9 cellular contexts compared by ENCODE assay signal in genomic region chr18:3995476-3996102, GRCh38.
DNase-seq lines count a peak whose midpoint lies in the region; ATAC-seq, FAIRE-seq and TF ChIP-seq lines count a peak whose summit lies in the region.
"Had no signal": no experiment of that assay in that cellular context is flagged by ENCODE, and none has a peak within 500 bp of the region (broad histone marks: within the 10 kb centered on the region; RNA-seq: fewer than 3 reads in every experiment).

No MANE protein-coding gene starts in this region.

- dilution Hi-C loops in keratinocyte (cut with MboI; ENCODE audit: extremely low pct_ligation_motif_present, low sequenced_read_pairs), result no loop called here

- no peak overlapping the region for H3K9ac ChIP-seq in GM23248
- no peak overlapping the region for H3K9ac ChIP-seq in keratinocyte (ENCODE audit: control insufficient read depth, extremely low read depth, insufficient read depth, low read length)

- no peak overlapping the region for H3K27ac ChIP-seq in GM23248
- no peak overlapping the region for H3K27ac ChIP-seq in keratinocyte (ENCODE audit: control insufficient read depth, insufficient read depth, low read length)
- H3K27ac ChIP-seq: SJSA1 had no signal

- no peak overlapping the region for H3K27ac Mint-ChIP-seq in T-helper 17 cell
- H3K27ac Mint-ChIP-seq in brain, result no peak overlapping the region

- H3K4me3 ChIP-seq in GM23248 (no peak overlapping the region), keratinocyte (ENCODE audit: control insufficient read depth in 2 of 3, extremely low read depth in 1 of 3, insufficient read depth in 2 of 3, low read depth in 1 of 3, low read length in 3 of 3) (no peak overlapping the region)
- H3K4me3 ChIP-seq: SJSA1 had no signal

- peak; percentile 37 for DNase-seq in DMS 273 treated with DMSO at 0.1 percent for 48 hours (lab: John Stamatoyannopoulos, UW)
- DNase-seq in GM23248, result peak; percentile 74
- DNase-seq in NCI-H1105 treated with DMSO at 0.1 percent for 48 hours (lab: John Stamatoyannopoulos, UW), result peak; percentile 32
- DNase-seq in T-helper 17 cell, result peak in 1 of 3 donors; percentile 34
- no peak for DNase-seq in keratinocyte (ENCODE audit: low read depth, low spot score)
- peak; percentile 35 for DNase-seq in stimulated activated CD4-positive, alpha-beta T cell treated with anti-CD3 and anti-CD28 coated beads, Interleukin-4, amount 100 ng/mL, for 1 hour
- no peak for DNase-seq in islet precursor cell

- FAIRE-seq in keratinocyte (lab: Jason Lieb, UNC), result no peak

- H3K27me3 Mint-ChIP-seq in T-helper 17 cell (peaks cover 7% of the 10 kb centered on the region), brain (no peaks in the 10 kb centered on the region)

- no peaks in the 10 kb centered on the region for H3K9me1 ChIP-seq in keratinocyte (ENCODE audit: control insufficient read depth, extremely low read depth, insufficient read depth, low read length)

- TF ChIP-seq CTCF in brain (conservative IDR thresholded peaks at IDR 0.05) (peak; percentile 75 to 88), keratinocyte (optimal IDR thresholded peaks at IDR 0.05 in 1 of 3, IDR thresholded peaks at IDR 0.05 in 1 of 3, conservative IDR thresholded peaks at IDR 0.05 in 1 of 3; ENCODE audit: extremely low read depth in 1 of 3, insufficient read depth in 2 of 3, low read length in 3 of 3) (peak; percentile 65 to 75 (median 70))

- H3F3A ChIP-seq in GM23248 (ENCODE audit: insufficient read depth), result no peaks in the 10 kb centered on the region

- WGBS in GM23248 (ENCODE audit: low coverage in 1 of 2, low lambda C conversion rate in 2 of 2, missing lambda C conversion rate in 2 of 2), 2 experiments, result 10% methylated on average over 8 of the region's 8 CpGs

- H3K9me2 ChIP-seq in GM23248 (ENCODE audit: insufficient read depth), result no peaks in the 10 kb centered on the region

- H3K36me3 ChIP-seq in GM23248 (ENCODE audit: low read depth) (no peaks in the 10 kb centered on the region), keratinocyte (ENCODE audit: control insufficient read depth in 2 of 2, extremely low read depth in 1 of 2, insufficient read depth in 2 of 2, low read length in 2 of 2) (no peaks in the 10 kb centered on the region)
- H3K36me3 ChIP-seq: SJSA1 had no signal

- no peaks in the 10 kb centered on the region for H4K20me1 ChIP-seq in GM23248 (ENCODE audit: insufficient read depth)
- H4K20me1 ChIP-seq in keratinocyte (ENCODE audit: control insufficient read depth, extremely low read depth, insufficient read depth, low read length), result no peaks in the 10 kb centered on the region

- H3K9me3 ChIP-seq in GM23248 (ENCODE audit: low read depth) (no peaks in the 10 kb centered on the region), T-helper 17 cell (ENCODE audit: control insufficient read depth, low read length, poor library complexity, severe bottlenecking) (no peaks in the 10 kb centered on the region), keratinocyte (ENCODE audit: control insufficient read depth, low read depth, low read length) (no peaks in the 10 kb centered on the region)
- H3K9me3 ChIP-seq: SJSA1 had no signal

- in situ Hi-C loops in GM23248 (cut with MboI), result loop anchor here (10.0 to 25.0 kb wide), 2 partner anchors 121 to 708 kb away; no protein-coding TSS in a partner anchor

- H3K4me1 ChIP-seq in GM23248 (ENCODE audit: insufficient read depth), result peaks cover 5% of the 10 kb centered on the region; the same call in 1 of the 2 replicates
- H3K4me1 ChIP-seq in keratinocyte (ENCODE audit: control insufficient read depth, extremely low read depth, insufficient read depth, low read length), result no peaks in the 10 kb centered on the region
- H3K4me1 ChIP-seq: SJSA1 had no signal

- H3K4me2 ChIP-seq in GM23248 (ENCODE audit: unreplicated experiment) (peak overlapping the region; percentile 9), keratinocyte (ENCODE audit: control insufficient read depth, extremely low read depth, insufficient read depth, low read depth, low read length) (no peak overlapping the region)

- H3K36me3 Mint-ChIP-seq in T-helper 17 cell (ENCODE audit: low read depth), result peaks cover 2% of the 10 kb centered on the region
- H3K36me3 Mint-ChIP-seq in brain, result no peaks in the 10 kb centered on the region

- H3K27me3 ChIP-seq in GM23248 (replicated peaks; ENCODE audit: insufficient read depth) (no peaks in the 10 kb centered on the region), keratinocyte (ENCODE audit: control insufficient read depth, extremely low read depth, insufficient read depth, low read length) (no peaks in the 10 kb centered on the region)

- H3K4me3 Mint-ChIP-seq in T-helper 17 cell, result no peak overlapping the region
- H3K4me3 Mint-ChIP-seq in brain, result peak overlapping the region in 1 of 5 experiments; percentile 33

- H3K79me2 ChIP-seq in GM23248 (ENCODE audit: insufficient read depth) (no peaks in the 10 kb centered on the region), keratinocyte (ENCODE audit: control insufficient read depth, insufficient read depth, low read length) (no peaks in the 10 kb centered on the region)

- peak; percentile 69 for ATAC-seq in T-helper 17 cell

- H3K9me3 Mint-ChIP-seq in brain, result peaks cover 0 to 4% (median 0%) of the 10 kb centered on the region in 5 experiments

- peak overlapping the region; percentile 36; the same call in 1 of the 2 replicates for H2AFZ ChIP-seq in GM23248
- no peak overlapping the region for H2AFZ ChIP-seq in keratinocyte (ENCODE audit: control insufficient read depth, low read length)

- H3K4me1 Mint-ChIP-seq in T-helper 17 cell, result peaks cover 2% of the 10 kb centered on the region
- peaks cover 17% of the 10 kb centered on the region for H3K4me1 Mint-ChIP-seq in brain

Comparison
In these comparisons a context has a peak if more than half of its experiments do, and no peak if none do; other contexts are left out.
1. DNase-seq: peak in DMS 273 treated with DMSO at 0.1 percent for 48 hours (single experiment), GM23248 (single experiment), NCI-H1105 treated with DMSO at 0.1 percent for 48 hours (single experiment) and stimulated activated CD4-positive, alpha-beta T cell treated with anti-CD3 and anti-CD28 coated beads, Interleukin-4, amount 100 ng/mL, for 1 hour (single experiment); none in keratinocyte (single experiment) and islet precursor cell (single experiment).